ENCODE assay signal across 8 cellular contexts in genomic region chr1:150973826-150974579, GRCh38. TPM values are rescaled to one million over a fixed set of nuclear protein-coding genes. Genes with fewer than 3 reads are reported as not detected.
DNase-seq lines count a peak whose midpoint lies in the region; ATAC-seq and TF ChIP-seq lines count a peak whose summit lies in the region.

No MANE protein-coding gene starts in this region.

- peaks cover 53% of the 10 kb centered on the region for H3K4me1 Mint-ChIP-seq in activated T-helper 2 cell treated with anti-CD3 and anti-CD28 coated beads, Interferon-gamma antibody, Interleukin-2, Interleukin-4, amounts not matched to agents 10 μg/mL and 5 μg/mL and 100 μg/mL, durations not matched to agents 14 hours and 24 hours and 36 hours (ENCODE audit: low read depth)
- peaks cover 59% of the 10 kb centered on the region for H3K4me1 Mint-ChIP-seq in neural crest cell

- H3K27me3 ChIP-seq in aorta (ENCODE audit: control insufficient read depth in 1 of 2, insufficient read depth in 2 of 2, low read length in 1 of 2): no peaks in the 10 kb centered on the region

- H3K27ac ChIP-seq in aorta (ENCODE audit: low read depth in 1 of 2, low read length in 2 of 2): peak overlapping the region; percentile 52 to 91

- H3K27me3 Mint-ChIP-seq in activated T-helper 2 cell treated with anti-CD3 and anti-CD28 coated beads, Interferon-gamma antibody, Interleukin-2, Interleukin-4, amounts not matched to agents 10 μg/mL and 5 μg/mL and 100 μg/mL, durations not matched to agents 14 hours and 24 hours and 36 hours (ENCODE audit: low read depth): no peaks in the 10 kb centered on the region
- H3K27me3 Mint-ChIP-seq in neural crest cell (ENCODE audit: low read depth): no peaks in the 10 kb centered on the region

- WGBS in aorta, 2 donors: 0 to 1% methylated on average over 32 to 67 of the region's 67 CpGs

- TF ChIP-seq CTCF in fibroblast of mammary gland (conservative IDR thresholded peaks at IDR 0.05; ENCODE audit: control insufficient read depth, insufficient read depth, low read depth, low read length): no peak
- no peak for TF ChIP-seq CTCF in neural crest cell (conservative IDR thresholded peaks at IDR 0.05)

- H3K4me3 ChIP-seq in fibroblast of mammary gland (ENCODE audit: control insufficient read depth, low read depth, low read length) (peak overlapping the region; percentile 84), aorta (ENCODE audit: low read length in 2 of 2) (peak overlapping the region; percentile 74 to 96)

- no peaks in the 10 kb centered on the region for H3K36me3 ChIP-seq in aorta (ENCODE audit: control insufficient read depth in 1 of 2, insufficient read depth in 2 of 2, low read length in 1 of 2)

- intact Hi-C loops in activated T-helper 2 cell treated with anti-CD3 and anti-CD28 coated beads, Interferon-gamma antibody, Interleukin-2, Interleukin-4, amounts not matched to agents 10 μg/mL and 5 μg/mL and 100 μg/mL, durations not matched to agents 14 hours and 24 hours and 36 hours (cut with micrococcal nuclease): loop anchor here (2.0 kb wide), 1 partner anchor 47 kb away; the partner anchor contains the start of gene SETDB1
- intact Hi-C loops in aorta (cut with DNase I): loop anchor here in 1 of 2 donors (5.0 to 10.0 kb wide), 2 partner anchors 33 to 409 kb away; partner anchors contain the start of genes MINDY1 and PRUNE1

- H3K36me3 Mint-ChIP-seq in activated T-helper 2 cell treated with anti-CD3 and anti-CD28 coated beads, Interferon-gamma antibody, Interleukin-2, Interleukin-4, amounts not matched to agents 10 μg/mL and 5 μg/mL and 100 μg/mL, durations not matched to agents 14 hours and 24 hours and 36 hours (ENCODE audit: low read depth): peaks cover 25% of the 10 kb centered on the region
- no peaks in the 10 kb centered on the region for H3K36me3 Mint-ChIP-seq in neural crest cell (ENCODE audit: low read depth)

- peak; percentile 67 to 89 (median 76) for DNase-seq in NCI-H1417 (lab: John Stamatoyannopoulos, UW)
- DNase-seq in NCI-H1417 treated with DMSO at 0.1 percent for 48 hours (lab: John Stamatoyannopoulos, UW): no peak
- DNase-seq in NOMO-1 treated with DMSO at 0.1 percent for 48 hours (lab: John Stamatoyannopoulos, UW; ENCODE audit: unreplicated experiment): peak; percentile 31
- DNase-seq in activated T-helper 2 cell treated with anti-CD3 and anti-CD28 coated beads, Interferon-gamma antibody, Interleukin-2, Interleukin-4, amounts not matched to agents 10 μg/mL and 5 μg/mL and 100 μg/mL, durations not matched to agents 14 hours and 24 hours and 36 hours (ENCODE audit: low spot score): peak; percentile 33
- peak; percentile 23 for DNase-seq in fibroblast of mammary gland (ENCODE audit: low read depth)
- DNase-seq in neural crest cell (ENCODE audit: low read depth, low spot score): no peak
- peak; percentile 68 to 85 for DNase-seq in aorta

- H3K9me3 ChIP-seq in aorta (ENCODE audit: control insufficient read depth, low read length): no peaks in the 10 kb centered on the region

- peak overlapping the region; percentile 68 for H3K27ac Mint-ChIP-seq in activated T-helper 2 cell treated with anti-CD3 and anti-CD28 coated beads, Interferon-gamma antibody, Interleukin-2, Interleukin-4, amounts not matched to agents 10 μg/mL and 5 μg/mL and 100 μg/mL, durations not matched to agents 14 hours and 24 hours and 36 hours
- H3K27ac Mint-ChIP-seq in neural crest cell (ENCODE audit: unreplicated experiment): peak overlapping the region; percentile 71

- peak overlapping the region; percentile 87 for H3K4me3 Mint-ChIP-seq in activated T-helper 2 cell treated with anti-CD3 and anti-CD28 coated beads, Interferon-gamma antibody, Interleukin-2, Interleukin-4, amounts not matched to agents 10 μg/mL and 5 μg/mL and 100 μg/mL, durations not matched to agents 14 hours and 24 hours and 36 hours (ENCODE audit: low read depth)
- peak overlapping the region; percentile 92 for H3K4me3 Mint-ChIP-seq in neural crest cell

- ATAC-seq in HG02852 (IDR thresholded peaks at IDR 0.05; ENCODE audit: unreplicated experiment): peak; percentile 41
- peak; percentile 10 for ATAC-seq in aorta (ENCODE audit: low FRiP score)

- no peaks in the 10 kb centered on the region for H3K9me3 Mint-ChIP-seq in activated T-helper 2 cell treated with anti-CD3 and anti-CD28 coated beads, Interferon-gamma antibody, Interleukin-2, Interleukin-4, amounts not matched to agents 10 μg/mL and 5 μg/mL and 100 μg/mL, durations not matched to agents 14 hours and 24 hours and 36 hours
- H3K9me3 Mint-ChIP-seq in neural crest cell: no peaks in the 10 kb centered on the region

- H3K4me1 ChIP-seq in aorta (ENCODE audit: control insufficient read depth in 1 of 2, insufficient read depth in 2 of 2, low read length in 2 of 2): no peaks in the 10 kb centered on the region

RNA-seq across cellular contexts. Expression of gene CERS2, which starts 0.6 kb away (rescaled TPM):
- 176 and 196 TPM in 2 replicates for total RNA-seq in activated T-helper 2 cell treated with anti-CD3 and anti-CD28 coated beads, Interferon-gamma antibody, Interleukin-2, Interleukin-4, amounts not matched to agents 10 μg/mL and 5 μg/mL and 100 μg/mL, durations not matched to agents 14 hours and 24 hours and 36 hours
- total RNA-seq in neural crest cell (149 and 156 TPM in 2 replicates), aorta (100 to 1,000 TPM; 140 to 141 TPM)
- 100 to 1,000 TPM; 106 to 133 TPM for polyA plus RNA-seq in aorta

RNA-seq across cellular contexts. Expression of gene ANXA9, which starts 8.1 kb away (rescaled TPM):
- total RNA-seq in activated T-helper 2 cell treated with anti-CD3 and anti-CD28 coated beads, Interferon-gamma antibody, Interleukin-2, Interleukin-4, amounts not matched to agents 10 μg/mL and 5 μg/mL and 100 μg/mL, durations not matched to agents 14 hours and 24 hours and 36 hours: 0.32 TPM in 1 of 2 replicates, not detected in the other
- not detected in 2 replicates for total RNA-seq in neural crest cell
- total RNA-seq in aorta: not detected
- under 1 TPM in 1 of 2 donors, not detected in 1; 0.15 TPM for polyA plus RNA-seq in aorta

RNA-seq across cellular contexts. Expression of gene MINDY1, which starts 32.7 kb away (rescaled TPM):
- 16.2 and 16.8 TPM in 2 replicates for total RNA-seq in activated T-helper 2 cell treated with anti-CD3 and anti-CD28 coated beads, Interferon-gamma antibody, Interleukin-2, Interleukin-4, amounts not matched to agents 10 μg/mL and 5 μg/mL and 100 μg/mL, durations not matched to agents 14 hours and 24 hours and 36 hours
- 19.2 and 19.6 TPM in 2 replicates for total RNA-seq in neural crest cell
- total RNA-seq in aorta: 10 to 100 TPM; 20.1 to 26.0 TPM
- polyA plus RNA-seq in aorta: 10 to 100 TPM in 1 of 2 donors, 1 to 10 TPM in 1; 8.9 to 17.7 TPM

RNA-seq across cellular contexts. Expression of gene PRUNE1, which starts 34.2 kb away (rescaled TPM):
- 15.1 and 15.5 TPM in 2 replicates for total RNA-seq in activated T-helper 2 cell treated with anti-CD3 and anti-CD28 coated beads, Interferon-gamma antibody, Interleukin-2, Interleukin-4, amounts not matched to agents 10 μg/mL and 5 μg/mL and 100 μg/mL, durations not matched to agents 14 hours and 24 hours and 36 hours
- total RNA-seq in neural crest cell (16.6 and 22.5 TPM in 2 replicates), aorta (10 to 100 TPM; 14.8 TPM)
- polyA plus RNA-seq in aorta: 10 to 100 TPM; 10.5 to 16.8 TPM

RNA-seq across cellular contexts. Expression of gene SETDB1, which starts 47.8 kb away (rescaled TPM):
- total RNA-seq in activated T-helper 2 cell treated with anti-CD3 and anti-CD28 coated beads, Interferon-gamma antibody, Interleukin-2, Interleukin-4, amounts not matched to agents 10 μg/mL and 5 μg/mL and 100 μg/mL, durations not matched to agents 14 hours and 24 hours and 36 hours: 60.9 and 61.1 TPM in 2 replicates
- total RNA-seq in neural crest cell (77.9 and 81.6 TPM in 2 replicates), aorta (10 to 100 TPM; 33.5 to 56.2 TPM)
- polyA plus RNA-seq in aorta: 10 to 100 TPM; 14.9 to 27.5 TPM

Comparison
In these comparisons a context has a peak if more than half of its experiments do, and no peak if none do; other contexts are left out.
1. DNase-seq: peak in NCI-H1417 (3 of 3), NOMO-1 treated with DMSO at 0.1 percent for 48 hours (single experiment), activated T-helper 2 cell treated with anti-CD3 and anti-CD28 coated beads, Interferon-gamma antibody, Interleukin-2, Interleukin-4, amounts not matched to agents 10 μg/mL and 5 μg/mL and 100 μg/mL, durations not matched to agents 14 hours and 24 hours and 36 hours (single experiment), fibroblast of mammary gland (single experiment) and aorta (2 of 2); none in NCI-H1417 treated with DMSO at 0.1 percent for 48 hours (single experiment) and neural crest cell (single experiment).